ENCODE assay signal across 1 cellular context in genomic region chr12:122225683-122226365, GRCh38.
TF ChIP-seq lines count a peak whose summit lies in the region.

Gene DIABLO (minus strand): TSS chr12:122226052. CDS start chr12:122226014, 38 bp downstream.

TF ChIP-seq in IMR-90, 13 proteins besides CTCF, POLR2A, EP300 and RAD21 (continued from another document):
- TF ChIP-seq USF2 (IDR thresholded peaks at IDR 0.05; ENCODE audit: low read depth, low read length): 0 out of 2 replicates have a peak, but pooled peaks have one; percentile 5
- TF ChIP-seq MXI1 (IDR thresholded peaks at IDR 0.05; ENCODE audit: borderline replicate concordance, low read depth, low read length): peak; percentile 64; the same call in 1 of the 2 replicates
- peak; percentile 90; the same call in 1 of the 2 replicates for TF ChIP-seq MAZ (IDR thresholded peaks at IDR 0.05; ENCODE audit: borderline replicate concordance, low read depth, low read length)
- no peak for TF ChIP-seq NFE2L2 (IDR thresholded peaks at IDR 0.05; ENCODE audit: low read depth, low read length)
- TF ChIP-seq MAFK (IDR thresholded peaks at IDR 0.05; ENCODE audit: low read depth, low read length): no peak
- no peak for TF ChIP-seq CEBPB (IDR thresholded peaks at IDR 0.05; ENCODE audit: low read depth, low read length)
- TF ChIP-seq RCOR1 (IDR thresholded peaks at IDR 0.05; ENCODE audit: insufficient replicate concordance, low read length): no peak
- TF ChIP-seq CHD1 (IDR thresholded peaks at IDR 0.05; ENCODE audit: low read depth, low read length): no peak
- no peak for TF ChIP-seq FOS (IDR thresholded peaks at IDR 0.05; ENCODE audit: low read depth, low read length)
TF ChIP-seq in IMR-90: peak in this region for 4.
